ENCODE assay signal across 26 cellular contexts in the genomic region with DNA sequence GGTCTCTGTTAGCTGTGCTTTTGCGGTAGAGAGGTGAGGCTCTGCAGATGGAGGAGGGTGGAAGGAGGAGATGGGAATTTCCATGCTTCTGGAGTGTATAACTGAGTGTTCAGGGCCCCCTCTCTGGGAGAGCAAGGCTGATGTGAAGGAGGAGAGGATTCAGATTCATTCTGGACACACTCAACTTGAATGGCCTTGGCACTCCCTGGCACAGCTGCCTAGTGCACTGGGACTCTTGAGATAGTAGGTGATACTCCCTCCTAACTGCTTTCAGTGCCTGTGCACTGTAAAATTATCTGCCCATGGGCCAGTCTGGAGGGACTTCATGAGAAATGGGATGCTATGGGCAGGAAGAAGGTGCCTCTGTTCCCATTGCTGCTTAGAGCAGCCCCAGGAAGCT. TPM values are rescaled to one million over a fixed set of nuclear protein-coding genes. Genes with fewer than 3 reads are reported as not detected.
DNase-seq lines count a peak whose midpoint lies in the region; ATAC-seq and TF ChIP-seq lines count a peak whose summit lies in the region.
"Had no signal": no experiment of that assay in that cellular context is flagged by ENCODE, and none has a peak within 500 bp of the region (broad histone marks: within the 10 kb centered on the region; RNA-seq: fewer than 3 reads in every experiment).

No MANE protein-coding gene starts in this region.

- H3K79me2 ChIP-seq in hepatocyte, result peaks cover 100% of the 10 kb centered on the region

- no peak for TF ChIP-seq EP300 in gastroesophageal sphincter (IDR thresholded peaks at IDR 0.05)

- TF ChIP-seq CTCF in testis (IDR thresholded peaks at IDR 0.05) (no peak), hepatocyte (IDR thresholded peaks at IDR 0.05; ENCODE audit: poor library complexity) (no peak), gastroesophageal sphincter (IDR thresholded peaks at IDR 0.05) (no peak)

- peaks cover 35% of the 10 kb centered on the region for H3K4me1 Mint-ChIP-seq in memory B cell

- peak; percentile 36 for ATAC-seq in Right ventricle myocardium superior (ENCODE audit: poor library complexity)
- no peak for ATAC-seq in memory B cell (ENCODE audit: low read depth)
- ATAC-seq in gastroesophageal sphincter, result no peak
- ATAC-seq: GM12878; stimulated activated naive B cell treated with anti-CD40 and anti-IgM and Interleukin-4, amounts not matched to agents 10 μg/mL and 1 μg/mL and 100 μg/mL, for 72 hours had no signal

- no peaks in the 10 kb centered on the region for H3K9me3 Mint-ChIP-seq in memory B cell
- H3K9me3 Mint-ChIP-seq: dendritic cell treated with granulocyte-macrophage colony-stimulating factor and Interleukin-4, amounts not matched to agents 40 ng/mL and 50 ng/mL, for 4 days; stimulated activated naive B cell treated with anti-CD40 and anti-IgM and Interleukin-4, amounts not matched to agents 10 μg/mL and 1 μg/mL and 100 μg/mL, for 72 hours had no signal

- H3K4me1 ChIP-seq in testis, result peaks cover 56% of the 10 kb centered on the region
- no peaks in the 10 kb centered on the region for H3K4me1 ChIP-seq in hepatocyte (ENCODE audit: insufficient read depth)
- H3K4me1 ChIP-seq in gastroesophageal sphincter, result peaks cover 0 to 100% (median 50%) of the 10 kb centered on the region in 3 donors

- no peaks in the 10 kb centered on the region for H3K9me2 ChIP-seq in hepatocyte (replicated peaks; ENCODE audit: insufficient read depth)

- peak overlapping the region; percentile 87 for H3K27ac Mint-ChIP-seq in memory B cell
- H3K27ac Mint-ChIP-seq: dendritic cell treated with granulocyte-macrophage colony-stimulating factor and Interleukin-4, amounts not matched to agents 40 ng/mL and 50 ng/mL, for 4 days had no signal

- H2AFZ ChIP-seq in hepatocyte, result no peak overlapping the region

- H3K4me3 Mint-ChIP-seq in memory B cell, result no peak overlapping the region
- H3K4me3 Mint-ChIP-seq: dendritic cell treated with granulocyte-macrophage colony-stimulating factor and Interleukin-4, amounts not matched to agents 40 ng/mL and 50 ng/mL, for 4 days; stimulated activated naive B cell treated with anti-CD40 and anti-IgM and Interleukin-4, amounts not matched to agents 10 μg/mL and 1 μg/mL and 100 μg/mL, for 72 hours had no signal

- TF ChIP-seq POLR2A in testis (IDR thresholded peaks at IDR 0.05), result no peak
- TF ChIP-seq POLR2A in gastroesophageal sphincter (IDR thresholded peaks at IDR 0.05), result no peak

- WGBS in testis, 2 donors, result 80 to 83% methylated on average over 1 of the region's 1 CpG
- WGBS in hepatocyte (ENCODE audit: low lambda C conversion rate, missing lambda C conversion rate), result 96% methylated on average over 1 of the region's 1 CpG
- 88% methylated on average over 1 of the region's 1 CpG; no CpG with 5 or more reads in 1 of the 2 donors for WGBS in gastroesophageal sphincter (ENCODE audit: low coverage in 1 of 2), 2 donors

- H3K4me2 ChIP-seq in hepatocyte, result no peak overlapping the region
- H3K4me2 ChIP-seq: BLaER1 had no signal

- H3K9me3 ChIP-seq in testis, result no peaks in the 10 kb centered on the region
- H3K9me3 ChIP-seq in hepatocyte (ENCODE audit: low read depth), result no peaks in the 10 kb centered on the region
- no peaks in the 10 kb centered on the region for H3K9me3 ChIP-seq in gastroesophageal sphincter
- H3K9me3 ChIP-seq: BLaER1, Caco-2, neutrophil, suprapubic skin, uterus had no signal

- H3K36me3 ChIP-seq in testis (ENCODE audit: low read depth, missing control alignments) (no peaks in the 10 kb centered on the region), hepatocyte (replicated peaks; ENCODE audit: insufficient read depth, low read depth) (no peaks in the 10 kb centered on the region), gastroesophageal sphincter (no peaks in the 10 kb centered on the region)
- H3K36me3 ChIP-seq: neutrophil, suprapubic skin, uterus had no signal

- no peak overlapping the region for H3K4me3 ChIP-seq in testis
- H3K4me3 ChIP-seq in hepatocyte, result no peak overlapping the region
- H3K4me3 ChIP-seq in gastroesophageal sphincter, result no peak overlapping the region
- H3K4me3 ChIP-seq: BLaER1, GM12878, lung, suprapubic skin, uterus had no signal

- peak overlapping the region; percentile 60 for H3K27ac ChIP-seq in angular gyrus (ENCODE audit: low read depth, low read length)
- H3K27ac ChIP-seq in testis, result peak overlapping the region in 1 of 2 donors; percentile 25
- no peak overlapping the region for H3K27ac ChIP-seq in hepatocyte
- peak overlapping the region in 2 of 4 donors; percentile 11 to 46 for H3K27ac ChIP-seq in gastroesophageal sphincter
- H3K27ac ChIP-seq: BLaER1, neutrophil, suprapubic skin, uterus had no signal

- intact Hi-C loops in Right ventricle myocardium superior (cut with DNase I), result no loop called here
- intact Hi-C loops in cardiac septum (cut with DNase I), result no loop called here
- intact Hi-C loops in testis (cut with DNase I; ENCODE audit: low total_unique reads), result no loop called here

- no peaks in the 10 kb centered on the region for H3K27me3 Mint-ChIP-seq in memory B cell
- H3K27me3 Mint-ChIP-seq: dendritic cell treated with granulocyte-macrophage colony-stimulating factor and Interleukin-4, amounts not matched to agents 40 ng/mL and 50 ng/mL, for 4 days; stimulated activated naive B cell treated with anti-CD40 and anti-IgM and Interleukin-4, amounts not matched to agents 10 μg/mL and 1 μg/mL and 100 μg/mL, for 72 hours had no signal

- DNase-seq in Right ventricle myocardium superior (no peak), cardiac septum (ENCODE audit: low spot score) (no peak), memory B cell (ENCODE audit: low spot score in 2 of 2) (no peak), testis (peak; percentile 67), hepatocyte (ENCODE audit: low spot score) (no peak)
- no peak for DNase-seq in activated CD4-positive, CD25-positive, alpha-beta regulatory T cell treated with anti-CD3 and anti-CD28 coated beads, Interleukin-2, amount 50 U/mL, for 72 hours
- DNase-seq: activated CD4-positive, alpha-beta T cell treated with anti-CD3 and anti-CD28 coated beads, Interleukin-2, amount 50 U/mL, for 48 hours; activated CD8-positive, alpha-beta memory T cell treated with anti-CD3 and anti-CD28 coated beads, Interleukin-2, amount 50 U/mL, for 4 hours; Caco-2; H7; IMR-90; NCI-H1105 treated with DMSO at 0.1 percent for 48 hours; NCI-H2081; NCI-H345; NCI-H774; stimulated activated naive B cell treated with anti-CD40 and anti-IgM and Interleukin-4, amounts not matched to agents 10 μg/mL and 1 μg/mL and 100 μg/mL, for 72 hours; T-helper 9 cell; uterus had no signal

- peaks cover 96% of the 10 kb centered on the region for H4K20me1 ChIP-seq in hepatocyte (ENCODE audit: insufficient read depth, poor library complexity, severe bottlenecking)

- no peaks in the 10 kb centered on the region for H3K36me3 Mint-ChIP-seq in memory B cell

- H3K27me3 ChIP-seq in testis, result no peaks in the 10 kb centered on the region
- no peaks in the 10 kb centered on the region for H3K27me3 ChIP-seq in hepatocyte
- H3K27me3 ChIP-seq in gastroesophageal sphincter, result no peaks in the 10 kb centered on the region
- H3K27me3 ChIP-seq: BLaER1, neutrophil, suprapubic skin, uterus had no signal

RNA-seq across cellular contexts. Expression of gene MYL9, which starts 54.2 kb away (rescaled TPM):
- total RNA-seq in Right ventricle myocardium superior, result 1,602 TPM
- total RNA-seq in cardiac septum, result 2,307 TPM
- total RNA-seq in testis, result 100 to 1,000 TPM; 177 to 265 TPM
- 594 TPM for polyA plus RNA-seq in testis (ENCODE audit: insufficient read depth, low read depth, low replicate concordance)
- total RNA-seq in hepatocyte, result 31.8 and 46.0 TPM in 2 replicates
- 169 and 175 TPM in 2 replicates for polyA plus RNA-seq in hepatocyte
- total RNA-seq in gastroesophageal sphincter, result 1,000 to 10,000 TPM; 1,087 to 2,842 (median 1,707) TPM
